In the genomic region with DNA sequence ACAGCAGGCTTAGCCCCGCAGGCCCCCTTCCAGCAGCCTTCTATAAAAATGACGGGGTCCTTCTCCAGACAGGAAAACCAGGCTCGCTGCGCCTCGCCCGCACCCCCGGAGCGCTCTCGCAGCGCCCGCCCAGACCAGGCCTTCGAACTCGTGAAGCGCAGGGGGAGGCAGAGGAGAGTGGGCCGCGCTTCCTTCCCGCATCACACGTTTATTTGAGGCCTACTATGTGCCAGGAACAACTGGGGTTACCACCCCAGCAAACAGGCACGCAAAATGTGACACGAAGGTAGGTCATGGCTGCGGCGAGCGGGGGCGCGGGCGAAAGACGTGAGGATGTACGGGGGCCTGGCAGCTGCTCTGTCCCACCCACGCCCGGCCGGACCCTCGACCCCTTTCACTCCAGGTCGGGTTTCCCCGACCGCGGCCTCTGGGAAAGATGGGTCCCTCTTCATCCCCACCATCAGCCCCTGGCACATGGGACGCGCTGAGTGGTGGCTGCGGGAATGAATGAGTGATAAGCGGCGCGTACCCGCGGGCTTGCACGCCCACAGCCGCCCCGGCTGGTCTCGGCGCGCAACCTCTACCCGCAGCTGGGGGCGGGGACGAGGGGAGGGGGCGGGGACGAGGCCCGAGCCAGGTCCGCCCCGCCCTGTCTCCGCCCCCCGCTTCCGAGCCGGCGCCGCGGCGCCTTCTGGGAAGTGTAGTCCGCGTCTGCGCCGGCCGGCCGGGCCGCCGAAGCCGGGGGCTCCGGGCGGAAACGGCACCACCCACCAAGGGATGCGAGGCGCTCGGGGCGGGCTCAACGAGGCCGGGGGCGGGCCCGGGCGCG, we compare ENCODE assay signal across 8 cellular contexts. TPM values are rescaled to one million over a fixed set of nuclear protein-coding genes. Genes with fewer than 3 reads are reported as not detected.
DNase-seq lines count a peak whose midpoint lies in the region; ATAC-seq and TF ChIP-seq lines count a peak whose summit lies in the region.

No MANE protein-coding gene starts in this region.

- H3K4me3 ChIP-seq in GM12865 (ENCODE audit: low read depth, low read length): peak overlapping the region; percentile 73
- H3K4me3 ChIP-seq in right cardiac atrium (ENCODE audit: low read length): peak overlapping the region; percentile 88
- H3K4me3 ChIP-seq in psoas muscle: peak overlapping the region; percentile 86

- WGBS in right cardiac atrium: 3% methylated on average over 88 of the region's 88 CpGs
- 5 to 12% (median 9%) methylated on average over 35 to 88 of the region's 88 CpGs for WGBS in psoas muscle, 3 donors

- intact Hi-C loops in right cardiac atrium (cut with DNase I): no loop called here
- intact Hi-C loops in psoas muscle (cut with DNase I): no loop called here

- peak; percentile 93 for DNase-seq in GM12865 (ENCODE audit: low read depth)
- peak; percentile 47 for DNase-seq in NCI-H1417 treated with DMSO at 0.1 percent for 48 hours (lab: John Stamatoyannopoulos, UW)
- DNase-seq in T-helper 2 cell: peak; percentile 73 to 93 (median 91)
- DNase-seq in anterior cingulate cortex (lab: John Stamatoyannopoulos, UW): peak in 57 of 58 donors; percentile 27 to 92 (median 79)
- DNase-seq in right cardiac atrium: peak; percentile 93 to 97 (median 97)
- DNase-seq in psoas muscle: peak; percentile 91 to 94
- peak; percentile 91 for DNase-seq in ureter (ENCODE audit: low spot score)

- peak; percentile 92 for ATAC-seq in HG02678 (IDR thresholded peaks at IDR 0.05; ENCODE audit: unreplicated experiment)
- ATAC-seq in right cardiac atrium: peak; percentile 94 to 96
- ATAC-seq in psoas muscle: peak; percentile 91 to 97 (median 93)

- H3K9me3 ChIP-seq in right cardiac atrium (ENCODE audit: control insufficient read depth, low read length) (no peaks in the 10 kb centered on the region), psoas muscle (peaks cover 12% of the 10 kb centered on the region)

- no peaks in the 10 kb centered on the region for H3K27me3 ChIP-seq in right cardiac atrium (ENCODE audit: control insufficient read depth, insufficient read depth)
- H3K27me3 ChIP-seq in psoas muscle (ENCODE audit: insufficient read depth in 3 of 3, low read length in 2 of 3): no peaks in the 10 kb centered on the region

- peaks cover 3% of the 10 kb centered on the region for H3K4me1 ChIP-seq in right cardiac atrium (ENCODE audit: control insufficient read depth, insufficient read depth, low read length)
- peaks cover 29% of the 10 kb centered on the region for H3K4me1 ChIP-seq in psoas muscle

- no peak for TF ChIP-seq CTCF in GM12865 (IDR thresholded peaks at IDR 0.05; ENCODE audit: insufficient read depth, low read depth, low read length, missing control alignments)
- no peak for TF ChIP-seq CTCF in psoas muscle (IDR thresholded peaks at IDR 0.05)

- no peak overlapping the region for H3K27ac ChIP-seq in right cardiac atrium (ENCODE audit: low read length)
- peak overlapping the region; percentile 74 for H3K27ac ChIP-seq in psoas muscle

- H3K36me3 ChIP-seq in psoas muscle (ENCODE audit: insufficient read depth in 1 of 2, low read depth in 1 of 2): no peaks in the 10 kb centered on the region

RNA-seq across cellular contexts. Expression of gene ZNF467, which starts 59.1 kb away (rescaled TPM):
- total RNA-seq in right cardiac atrium (10 to 100 TPM; 10.4 to 15.6 (median 11.6) TPM), psoas muscle (1 to 10 TPM; 1.7 to 2.8 (median 2.3) TPM), ureter (9.7 TPM)
- polyA plus RNA-seq in right cardiac atrium (6.6 TPM), psoas muscle (1 to 10 TPM in 2 of 3 donors, under 1 TPM in 1; 0.87 to 1.3 (median 1.2) TPM)

Comparison
In these comparisons a context has a peak if more than half of its experiments do, and no peak if none do; other contexts are left out.
1. DNase-seq: peak in every context shown above with its lines; median percentile 97 in right cardiac atrium; 93 in GM12865; 92 in psoas muscle; 91 in T-helper 2 cell; 91 in ureter; 79 in anterior cingulate cortex; 47 in NCI-H1417 treated with DMSO at 0.1 percent for 48 hours.